Comparison of ENCODE assay signal across 24 cellular contexts in the genomic region with DNA sequence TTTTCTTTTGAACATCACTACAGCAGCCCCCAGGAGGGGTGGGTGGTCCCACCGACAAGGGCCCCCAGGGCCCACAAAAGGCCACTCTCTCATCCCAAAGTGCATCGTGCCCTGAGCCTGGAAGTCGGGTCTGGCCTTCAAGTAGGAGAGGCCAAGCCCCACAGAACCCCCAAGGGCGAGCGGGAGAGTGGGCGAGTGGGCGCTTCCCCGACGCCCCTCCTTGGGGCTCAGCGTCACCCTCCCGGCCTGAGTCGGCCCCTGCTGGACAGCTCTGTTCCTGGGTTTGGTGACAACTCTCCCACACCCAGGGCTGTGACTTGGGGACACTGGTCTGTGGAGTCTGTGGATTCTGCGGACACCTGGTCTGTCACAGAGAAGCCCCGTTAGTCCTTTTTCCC. TPM values are rescaled to one million over a fixed set of nuclear protein-coding genes. Genes with fewer than 3 reads are reported as not detected.
DNase-seq lines count a peak whose midpoint lies in the region; ATAC-seq and TF ChIP-seq lines count a peak whose summit lies in the region.
"Had no signal": no experiment of that assay in that cellular context is flagged by ENCODE, and none has a peak within 500 bp of the region (broad histone marks: within the 10 kb centered on the region; RNA-seq: fewer than 3 reads in every experiment).

No MANE protein-coding gene starts in this region.

- H3K9me3 ChIP-seq in Panc1 (ENCODE audit: control insufficient read depth, insufficient read depth, low read depth, low read length) (no peaks in the 10 kb centered on the region), left ventricle myocardium inferior (replicated peaks) (no peaks in the 10 kb centered on the region), spleen (no peaks in the 10 kb centered on the region)
- H3K9me3 ChIP-seq: BLaER1 treated with 17β-estradiol and CSF1 and Interleukin-3, amounts not matched to agents 10 nM and 100 nM; HAP-1; sigmoid colon; testis had no signal

- BruUV-seq in Panc1 (replicated peaks; lab: Mats Ljungman, UMichigan), result no TSS peak

- WGBS in spleen, 5 donors, result 85 to 96% (median 94%) methylated on average over 5 to 14 of the region's 14 CpGs

- TF ChIP-seq POLR2A in spleen (IDR thresholded peaks at IDR 0.05), result no peak

- peak; percentile 56 for DNase-seq in H7
- DNase-seq in Panc1 (ENCODE audit: low read depth, low spot score), result no peak
- no peak for DNase-seq in left ventricle myocardium inferior
- DNase-seq in spleen, result no peak
- DNase-seq in NCI-H128 (lab: John Stamatoyannopoulos, UW; ENCODE audit: unreplicated experiment), result no peak
- DNase-seq in GM13976 (ENCODE audit: low spot score), result no peak
- DNase-seq: activated CD4-positive, alpha-beta T cell treated with anti-CD3 and anti-CD28 coated beads, Interleukin-2, amount 50 U/mL, for 1 hour; activated gamma-delta T cell treated with Interleukin-2 at 50 U/mL for 16 hours; activated naive CD8-positive, alpha-beta T cell treated with anti-CD3 and anti-CD28 coated beads, Interleukin-2, amount 50 U/mL, for 24 hours; activated T-cell treated with anti-CD3 and anti-CD28 coated beads, Interleukin-2, amount 50 U/mL, for 4 hours; glutamatergic neuron; Karpas-422; NCI-H1436 treated with DMSO at 0.1 percent for 48 hours; NCI-H2107; SIG-M5; sigmoid colon; stimulated activated CD4-positive, alpha-beta T cell treated with anti-CD3 and anti-CD28 coated beads, Interleukin-15, amount 100 ng/mL, for 24 hours; stimulated activated naive CD4-positive, alpha-beta T cell treated with Interleukin-2 at 50 U/mL for 16 hours; SW 1271; testis had no signal

- intact Hi-C loops in Panc1 (cut with micrococcal nuclease; ENCODE audit: unreplicated experiment), result no loop called here
- intact Hi-C loops in left ventricle myocardium inferior (cut with micrococcal nuclease), result no loop called here
- intact Hi-C loops in spleen (cut with DNase I; ENCODE audit: low total_unique reads), result no loop called here

- TF ChIP-seq CTCF in Panc1 (IDR thresholded peaks at IDR 0.05) (no peak), left ventricle myocardium inferior (IDR thresholded peaks at IDR 0.05; ENCODE audit: borderline replicate concordance) (no peak), spleen (IDR thresholded peaks at IDR 0.05 in 8 of 11, conservative IDR thresholded peaks at IDR 0.05 in 3 of 11) (no peak), GM13976 (IDR thresholded peaks at IDR 0.05; ENCODE audit: borderline replicate concordance, control extremely low read depth, extremely low read depth, insufficient read depth, missing control alignments) (no peak)

- CTCF ChIA-PET in Panc1 (lab: Charles Lee), result interaction anchor here (0.9 kb wide), 1 partner anchor 67 kb away, joined by 3 read pairs; no protein-coding TSS in a partner anchor

- H3K27me3 ChIP-seq in H7 (ENCODE audit: control insufficient read depth, insufficient read depth, low read length), result no peaks in the 10 kb centered on the region
- no peaks in the 10 kb centered on the region for H3K27me3 ChIP-seq in Panc1 (ENCODE audit: control insufficient read depth, insufficient read depth, low read length)
- H3K27me3 ChIP-seq in left ventricle myocardium inferior (ENCODE audit: low read depth), result no peaks in the 10 kb centered on the region
- H3K27me3 ChIP-seq in spleen (replicated peaks in 1 of 7), result peaks cover 0 to 16% (median 0%) of the 10 kb centered on the region in 7 donors
- H3K27me3 ChIP-seq: sigmoid colon, testis had no signal

- in situ Hi-C loops in Panc1 (cut with HindIII; ENCODE audit: low pct_unique_long_range_greater_than_20kb, low sequenced_read_pairs) (no loop called here), GM13976 (cut with MboI; ENCODE audit: low sequenced_read_pairs, unreplicated experiment) (no loop called here)

- H3K4me3 ChIP-seq in H7 (ENCODE audit: insufficient read depth, low read depth, low read length) (no peak overlapping the region), Panc1 (ENCODE audit: low read depth in 2 of 2, low read length in 2 of 2) (no peak overlapping the region), left ventricle myocardium inferior (no peak overlapping the region), spleen (no peak overlapping the region)
- H3K4me3 ChIP-seq: BLaER1 treated with 17β-estradiol and CSF1 and Interleukin-3, amounts not matched to agents 10 nM and 100 nM; HAP-1; sigmoid colon; testis had no signal

- POLR2A ChIA-PET in Panc1 (lab: Charles Lee), result no interaction called here

- H3K4me1 ChIP-seq in Panc1 (ENCODE audit: control insufficient read depth, insufficient read depth, low read length), result peaks cover 67% of the 10 kb centered on the region
- peaks cover 82% of the 10 kb centered on the region for H3K4me1 ChIP-seq in left ventricle myocardium inferior
- H3K4me1 ChIP-seq in spleen, result peaks cover 0 to 44% (median 21%) of the 10 kb centered on the region in 6 donors

- H3K36me3 ChIP-seq in H7 (replicated peaks; ENCODE audit: control insufficient read depth, insufficient read depth, low read length) (no peaks in the 10 kb centered on the region), Panc1 (ENCODE audit: control insufficient read depth, insufficient read depth, low read length) (no peaks in the 10 kb centered on the region), left ventricle myocardium inferior (no peaks in the 10 kb centered on the region), spleen (no peaks in the 10 kb centered on the region)
- H3K36me3 ChIP-seq: BLaER1 treated with 17β-estradiol and CSF1 and Interleukin-3, amounts not matched to agents 10 nM and 100 nM; HAP-1; sigmoid colon had no signal

- ATAC-seq in Panc1 (no peak), HG03135 (IDR thresholded peaks at IDR 0.05; ENCODE audit: unreplicated experiment) (no peak)
- ATAC-seq: activated naive CD8-positive, alpha-beta T cell treated with anti-CD3 and anti-CD28 coated beads, Interleukin-2, amount 50 U/mL, for 24 hours; activated T-cell treated with anti-CD3 and anti-CD28 coated beads, Interleukin-2, amount 50 U/mL, for 4 hours had no signal

- H3K27ac ChIP-seq in Panc1 (ENCODE audit: low read length) (peak overlapping the region; percentile 93), left ventricle myocardium inferior (replicated peaks) (peak overlapping the region; percentile 97), spleen (peak overlapping the region in 6 of 8 donors; percentile 22 to 93 (median 85))
- H3K27ac ChIP-seq: BLaER1 treated with 17β-estradiol and CSF1 and Interleukin-3, amounts not matched to agents 10 nM and 100 nM; epithelial cell of prostate had no signal

RNA-seq across cellular contexts. Expression of a gene that starts 42.2 kb away (rescaled TPM):
- total RNA-seq in H7 (2014; rRNA removed; shearing (Covaris generic)), result 327 and 328 TPM in 2 replicates
- total RNA-seq in Panc1 (2021; ENCODE audit: unreplicated experiment), result 676 TPM
- 1,186 TPM for polyA plus RNA-seq in Panc1 (2012; ENCODE audit: insufficient read length)
- 66.5 TPM for total RNA-seq in left ventricle myocardium inferior
- 100 to 1,000 TPM in 3 of 7 donors, 10 to 100 TPM in 4; 71.8 to 208 (median 99.6) TPM for total RNA-seq in spleen
- 10 to 100 TPM; 35.0 to 66.9 (median 60.0) TPM for polyA plus RNA-seq in spleen
